13 cellular contexts compared by ENCODE assay signal in genomic region chr18:36321636-36322407, GRCh38. TPM values are rescaled to one million over a fixed set of nuclear protein-coding genes. Genes with fewer than 3 reads are reported as not detected.
DNase-seq lines count a peak whose midpoint lies in the region; ATAC-seq lines count a peak whose summit lies in the region.
"Had no signal": no experiment of that assay in that cellular context is flagged by ENCODE, and none has a peak within 500 bp of the region (broad histone marks: within the 10 kb centered on the region; RNA-seq: fewer than 3 reads in every experiment).

No MANE protein-coding gene starts in this region.

- H3K4ac ChIP-seq in trophoblast cell (ENCODE audit: low read depth, low read length): peak overlapping the region; percentile 2

- H3K4me3 ChIP-seq in trophoblast cell (ENCODE audit: low read depth, low read length): no peak overlapping the region
- H3K4me3 ChIP-seq: stomach had no signal

- WGBS in trophoblast cell (ENCODE audit: extremely low coverage, insufficient coverage, insufficient read length): no CpG with 5 or more reads among the region's 10 CpGs

- no peak overlapping the region for H3K27ac ChIP-seq in trophoblast cell (ENCODE audit: low read depth, low read length)
- H3K27ac ChIP-seq: stomach had no signal

- no peak overlapping the region for H3K9ac ChIP-seq in trophoblast cell (ENCODE audit: low read length)

- no peaks in the 10 kb centered on the region for H3K9me3 ChIP-seq in trophoblast cell (ENCODE audit: insufficient read depth, low read depth, low read length)

- no peaks in the 10 kb centered on the region for H3K79me1 ChIP-seq in trophoblast cell (ENCODE audit: low read length)

- no peaks in the 10 kb centered on the region for H3K79me2 ChIP-seq in trophoblast cell (ENCODE audit: control insufficient read depth, insufficient read depth, low read length, poor library complexity)

- no peak overlapping the region for H4K8ac ChIP-seq in trophoblast cell (ENCODE audit: low read depth, low read length)

- ATAC-seq in HG03139 (IDR thresholded peaks at IDR 0.05; ENCODE audit: unreplicated experiment): no peak
- no peak for ATAC-seq in GM18909 (IDR thresholded peaks at IDR 0.05; ENCODE audit: poor library complexity, unreplicated experiment)
- ATAC-seq: CD8-positive, alpha-beta T cell had no signal

- peak overlapping the region; percentile 4 for H3K18ac ChIP-seq in trophoblast cell (ENCODE audit: low read length)

- peaks cover 15 to 16% of the 10 kb centered on the region in 2 experiments for H3K4me1 ChIP-seq in trophoblast cell (ENCODE audit: control insufficient read depth in 1 of 2, insufficient read depth in 2 of 2, low read length in 2 of 2)
- H3K4me1 ChIP-seq: stomach had no signal

- DNase-seq in GM03348 (ENCODE audit: low spot score) (peak; percentile 39), SW480 (ENCODE audit: low spot score) (peak; percentile 64), fibroblast of peridontal ligament (ENCODE audit: extremely low read depth) (peak; percentile 27), trophoblast cell (peak; percentile 42 to 74), middle frontal gyrus (ENCODE audit: extremely low spot score, low spot score) (no peak), hippocampal formation (lab: John Stamatoyannopoulos, UW) (no peak)
- DNase-seq: activated T-cell treated with anti-CD3 and anti-CD28 coated beads, Interleukin-2, amount 50 U/mL, for 1 hour; CD8-positive, alpha-beta T cell; NCI-H1105 treated with DMSO at 0.1 percent for 48 hours; NCI-H526 treated with DMSO at 0.1 percent for 48 hours; stomach had no signal

- H3K27me3 ChIP-seq in trophoblast cell (ENCODE audit: insufficient read depth, low read length): no peaks in the 10 kb centered on the region

- no peak overlapping the region for H3K4me2 ChIP-seq in trophoblast cell (ENCODE audit: low read length)

- no peak overlapping the region for H2BK12ac ChIP-seq in trophoblast cell (ENCODE audit: low read length)

- no peak overlapping the region for H2BK5ac ChIP-seq in trophoblast cell (ENCODE audit: low read depth, low read length, poor library complexity)

- no peak overlapping the region for H4K12ac ChIP-seq in trophoblast cell (ENCODE audit: low read depth, low read length)

- no peak overlapping the region for H2BK120ac ChIP-seq in trophoblast cell (ENCODE audit: insufficient read depth, low read length, poor library complexity)

- no peak overlapping the region for H4K91ac ChIP-seq in trophoblast cell (ENCODE audit: low read depth, low read length)

- no peak overlapping the region for H3K23ac ChIP-seq in trophoblast cell (ENCODE audit: low read length)

- no peak overlapping the region for H3K14ac ChIP-seq in trophoblast cell (ENCODE audit: low read length)

- no peaks in the 10 kb centered on the region for H3K36me3 ChIP-seq in trophoblast cell (ENCODE audit: control insufficient read depth in 1 of 2, insufficient read depth in 2 of 2, low read length in 2 of 2)
- H3K36me3 ChIP-seq: stomach had no signal

- H2AK5ac ChIP-seq in trophoblast cell (ENCODE audit: low read length): no peak overlapping the region

- H2AFZ ChIP-seq in trophoblast cell (ENCODE audit: insufficient read depth, low read length, poor library complexity): no peak overlapping the region

RNA-seq across cellular contexts. Expression of gene FHOD3, which starts 24.3 kb away (rescaled TPM):
- polyA plus RNA-seq in trophoblast cell (2013): 47.0 and 54.5 TPM in 2 replicates

Comparison
In these comparisons a context has a peak if more than half of its experiments do, and no peak if none do; other contexts are left out.
1. DNase-seq: peak in GM03348 (single experiment), SW480 (single experiment), fibroblast of peridontal ligament (single experiment) and trophoblast cell (2 of 2); none in middle frontal gyrus (single experiment) and hippocampal formation (0 of 2).